ENCODE assay signal across 21 cellular contexts in the genomic region with DNA sequence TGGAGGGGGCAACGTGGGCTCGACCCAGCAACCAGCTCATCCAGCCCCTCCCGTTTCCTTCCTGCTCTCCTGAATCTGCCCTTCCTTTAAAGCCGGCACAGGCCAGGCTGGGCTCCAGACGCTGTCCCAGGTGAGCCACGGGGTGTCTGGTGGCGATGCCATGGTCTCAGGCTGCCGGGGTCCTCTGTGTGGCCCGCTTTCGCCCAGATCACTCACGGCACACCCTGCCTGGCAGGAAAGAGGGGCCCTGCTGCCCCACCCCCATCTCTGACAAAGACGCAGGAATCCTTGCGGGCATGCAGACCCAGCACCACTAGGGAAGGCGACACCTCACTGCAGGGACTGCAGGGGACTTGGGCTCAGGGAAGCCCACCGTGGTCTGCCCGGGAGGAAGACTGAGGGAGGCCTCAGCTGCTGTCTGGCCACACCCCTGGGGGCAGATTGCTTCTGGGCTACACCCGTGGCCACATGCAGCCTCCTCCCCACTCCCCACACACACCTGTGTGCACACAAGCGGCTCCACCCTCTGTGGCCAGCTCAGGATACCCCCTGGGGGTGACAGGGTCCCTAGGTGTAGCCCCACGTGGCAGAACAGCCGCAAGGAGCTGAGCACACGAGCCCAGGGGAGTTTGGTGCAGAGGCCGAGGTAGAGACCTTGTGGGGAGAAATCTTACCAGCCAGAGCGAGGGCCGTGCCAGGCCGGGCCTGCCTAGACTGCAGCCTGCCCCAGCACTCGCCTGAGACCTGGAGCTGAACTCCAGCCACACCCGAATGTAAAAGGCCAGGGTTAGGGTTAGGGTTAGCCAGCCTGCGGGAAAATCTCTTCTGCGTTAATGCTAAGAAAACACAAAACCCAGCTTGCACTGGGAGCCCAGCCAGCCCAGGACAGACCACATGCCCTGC.
A peak's percentile ranks its signal among the peaks of the same experiment; 100 is the strongest.
DNase-seq lines count a peak whose midpoint lies in the region; ATAC-seq, FAIRE-seq and TF ChIP-seq lines count a peak whose summit lies in the region.
"Had no signal": no experiment of that assay in that cellular context is flagged by ENCODE, and none has a peak within 500 bp of the region (broad histone marks: within the 10 kb centered on the region; RNA-seq: fewer than 3 reads in every experiment).

No MANE protein-coding gene starts in this region.

- CTCF ChIA-PET in activated naive CD4-positive, alpha-beta T cell treated with anti-CD3 and anti-CD28 coated beads, Interleukin-2, amount 10 ng/mL, durations not matched to agents 7 days and 5 days (lab: Charles Lee): no interaction called here
- CTCF ChIA-PET in activated naive CD4-positive, alpha-beta T cell treated with anti-CD3 and anti-CD28 coated beads for 36 hours (lab: Charles Lee): no interaction called here
- CTCF ChIA-PET in mammary epithelial cell (lab: Charles Lee; ENCODE audit: low non-redundant PET) (no interaction called here), HepG2 (lab: Yijun Ruan, JAX; ENCODE audit: low intra/inter-chr PET ratio, low total read pairs) (no interaction called here), PC-3 (lab: Charles Lee) (no interaction called here)

- no peak overlapping the region for H3K4me3 Mint-ChIP-seq in activated naive CD4-positive, alpha-beta T cell treated with anti-CD3 and anti-CD28 coated beads, Interleukin-2, amount 10 ng/mL, durations not matched to agents 7 days and 5 days
- no peak overlapping the region for H3K4me3 Mint-ChIP-seq in activated naive CD4-positive, alpha-beta T cell treated with anti-CD3 and anti-CD28 coated beads for 36 hours
- H3K4me3 Mint-ChIP-seq: activated naive CD8-positive, alpha-beta T cell treated with anti-CD3 and anti-CD28 coated beads, Interleukin-2, amount 50 U/mL, for 24 hours; CD8-positive, alpha-beta T cell; neural crest cell had no signal

- H3K36me3 ChIP-seq in mammary epithelial cell (ENCODE audit: insufficient read depth, low read length) (no peaks in the 10 kb centered on the region), HepG2 (replicated peaks in 1 of 2; ENCODE audit: control insufficient read depth in 1 of 2, insufficient read depth in 2 of 2, low read length in 2 of 2) (no peaks in the 10 kb centered on the region), upper lobe of left lung (no peaks in the 10 kb centered on the region), PC-3 (ENCODE audit: low read depth, low read length) (no peaks in the 10 kb centered on the region), testis (ENCODE audit: low read depth, missing control alignments) (no peaks in the 10 kb centered on the region)
- H3K36me3 ChIP-seq: gastrocnemius medialis, thoracic aorta had no signal

- TF ChIP-seq CTCF in mammary epithelial cell (conservative IDR thresholded peaks at IDR 0.05 in 1 of 2, IDR thresholded peaks at IDR 0.05 in 1 of 2; ENCODE audit: extremely low read depth in 1 of 2, insufficient read depth in 1 of 2, low read depth in 1 of 2, low read length in 2 of 2): no peak
- TF ChIP-seq CTCF in HepG2 (CRISPR knock-in tag; IDR thresholded peaks at IDR 0.05): no peak
- no peak for TF ChIP-seq CTCF in upper lobe of left lung (IDR thresholded peaks at IDR 0.05)
- TF ChIP-seq CTCF in PC-3 (conservative IDR thresholded peaks at IDR 0.05; ENCODE audit: low read depth, low read length): no peak
- no peak for TF ChIP-seq CTCF in testis (IDR thresholded peaks at IDR 0.05)

- in situ Hi-C loops in mammary epithelial cell (cut with MboI; ENCODE audit: low sequenced_read_pairs in 2 of 2) (no loop called here), HepG2 (cut with HindIII; ENCODE audit: extremely low pct_ligation_motif_present, low pct_unique_long_range_greater_than_20kb) (no loop called here)

- peaks cover 3% of the 10 kb centered on the region for H3K27me3 Mint-ChIP-seq in activated naive CD4-positive, alpha-beta T cell treated with anti-CD3 and anti-CD28 coated beads, Interleukin-2, amount 10 ng/mL, durations not matched to agents 7 days and 5 days
- H3K27me3 Mint-ChIP-seq in activated naive CD4-positive, alpha-beta T cell treated with anti-CD3 and anti-CD28 coated beads for 36 hours (ENCODE audit: low read depth): peaks cover 3% of the 10 kb centered on the region
- H3K27me3 Mint-ChIP-seq: activated naive CD8-positive, alpha-beta T cell treated with anti-CD3 and anti-CD28 coated beads, Interleukin-2, amount 50 U/mL, for 24 hours had no signal

- H2AFZ ChIP-seq in mammary epithelial cell (ENCODE audit: low read depth, low read length) (peak overlapping the region; percentile 90), HepG2 (ENCODE audit: low read length) (no peak overlapping the region), PC-3 (ENCODE audit: low read length) (no peak overlapping the region)

- H4K20me1 ChIP-seq in mammary epithelial cell (ENCODE audit: insufficient read depth, low read length): no peaks in the 10 kb centered on the region
- no peaks in the 10 kb centered on the region for H4K20me1 ChIP-seq in HepG2 (ENCODE audit: insufficient read depth, low read length)
- no peaks in the 10 kb centered on the region for H4K20me1 ChIP-seq in PC-3 (ENCODE audit: low read length)

- dilution Hi-C loops in mammary epithelial cell (cut with HindIII; ENCODE audit: low sequenced_read_pairs): loop anchor here (5.0 kb wide), 1 partner anchor 66 kb away; no protein-coding TSS in a partner anchor

- H3K4me2 ChIP-seq in mammary epithelial cell (ENCODE audit: insufficient read depth, low read depth, low read length): peak overlapping the region; percentile 35
- no peak overlapping the region for H3K4me2 ChIP-seq in HepG2 (ENCODE audit: low read depth, low read length)
- no peak overlapping the region for H3K4me2 ChIP-seq in PC-3 (ENCODE audit: low read length)

- peak; percentile 10 for DNase-seq in activated naive CD4-positive, alpha-beta T cell treated with anti-CD3 and anti-CD28 coated beads, Interleukin-2, amount 10 ng/mL, durations not matched to agents 7 days and 5 days
- DNase-seq in activated naive CD4-positive, alpha-beta T cell treated with anti-CD3 and anti-CD28 coated beads for 36 hours: no peak
- DNase-seq in mammary epithelial cell (peak; percentile 8), HepG2 (ENCODE audit: low spot score) (no peak), upper lobe of left lung (peak; percentile 20 to 52), OCI-M2 (lab: John Stamatoyannopoulos, UW; ENCODE audit: unreplicated experiment) (no peak), PC-3 (no peak), testis (no peak)
- DNase-seq: activated CD4-positive, CD25-positive, alpha-beta regulatory T cell; activated naive CD8-positive, alpha-beta T cell treated with anti-CD3 and anti-CD28 coated beads, Interleukin-2, amount 50 U/mL, for 24 hours; dermis blood vessel endothelial cell; DND-41; gastrocnemius medialis; midbrain; retina; T1000 had no signal

- no peak for TF ChIP-seq RAD21 in HepG2 (CRISPR knock-in tag; IDR thresholded peaks at IDR 0.05)

- ATAC-seq in HepG2 (peak; percentile 42), upper lobe of left lung (ENCODE audit: low FRiP score in 2 of 2) (peak in 1 of 2 donors; percentile 27), PC-3 (no peak)
- ATAC-seq: activated naive CD8-positive, alpha-beta T cell treated with anti-CD3 and anti-CD28 coated beads, Interleukin-2, amount 50 U/mL, for 24 hours; CD8-positive, alpha-beta T cell; gastrocnemius medialis; SK-N-SH treated with all-trans-retinoic acid at 6 μM for 48 hours had no signal

- no peak overlapping the region for H3K9ac ChIP-seq in mammary epithelial cell (ENCODE audit: insufficient read depth, low read length)
- H3K9ac ChIP-seq in HepG2 (ENCODE audit: insufficient read depth, low read depth, low read length): no peak overlapping the region
- H3K9ac ChIP-seq in PC-3 (ENCODE audit: low read length): no peak overlapping the region

- peaks cover 10% of the 10 kb centered on the region for H3K9me3 Mint-ChIP-seq in activated naive CD4-positive, alpha-beta T cell treated with anti-CD3 and anti-CD28 coated beads, Interleukin-2, amount 10 ng/mL, durations not matched to agents 7 days and 5 days
- H3K9me3 Mint-ChIP-seq in activated naive CD4-positive, alpha-beta T cell treated with anti-CD3 and anti-CD28 coated beads for 36 hours: peaks cover 7% of the 10 kb centered on the region

- H3K27me3 ChIP-seq in mammary epithelial cell (ENCODE audit: insufficient read depth, low read length) (no peaks in the 10 kb centered on the region), HepG2 (ENCODE audit: control insufficient read depth in 1 of 2, insufficient read depth in 2 of 2, low read length in 2 of 2) (peaks cover 15 to 63% of the 10 kb centered on the region in 2 experiments), upper lobe of left lung (no peaks in the 10 kb centered on the region), PC-3 (ENCODE audit: low read length) (no peaks in the 10 kb centered on the region), testis (no peaks in the 10 kb centered on the region)
- H3K27me3 ChIP-seq: gastrocnemius medialis had no signal

- H3K27ac ChIP-seq in mammary epithelial cell (ENCODE audit: insufficient read depth, low read depth, low read length) (no peak overlapping the region), HepG2 (ENCODE audit: extremely low read length, insufficient read depth, low read length) (no peak overlapping the region), upper lobe of left lung (no peak overlapping the region), PC-3 (ENCODE audit: low read length) (no peak overlapping the region), testis (no peak overlapping the region)
- H3K27ac ChIP-seq: gastrocnemius medialis, thoracic aorta had no signal

- H3K9me3 ChIP-seq in mammary epithelial cell (replicated peaks; ENCODE audit: insufficient read depth, low read length): peaks cover 13% of the 10 kb centered on the region
- peaks cover 6% of the 10 kb centered on the region for H3K9me3 ChIP-seq in HepG2 (ENCODE audit: low read length)
- no peaks in the 10 kb centered on the region for H3K9me3 ChIP-seq in upper lobe of left lung
- no peaks in the 10 kb centered on the region for H3K9me3 ChIP-seq in PC-3 (ENCODE audit: low read length)
- H3K9me3 ChIP-seq in testis: no peaks in the 10 kb centered on the region
- H3K9me3 ChIP-seq: gastrocnemius medialis, thoracic aorta had no signal

- H3K4me3 ChIP-seq in mammary epithelial cell (replicated peaks in 1 of 3; ENCODE audit: insufficient read depth in 1 of 3, low read depth in 2 of 3, low read length in 3 of 3) (no peak overlapping the region), HepG2 (replicated peaks in 1 of 3; ENCODE audit: insufficient read depth in 1 of 3, low read depth in 2 of 3, low read length in 3 of 3) (no peak overlapping the region), upper lobe of left lung (no peak overlapping the region), PC-3 (ENCODE audit: low read length) (no peak overlapping the region), testis (no peak overlapping the region)
- H3K4me3 ChIP-seq: gastrocnemius medialis, thoracic aorta had no signal

- H3K4me1 Mint-ChIP-seq in activated naive CD4-positive, alpha-beta T cell treated with anti-CD3 and anti-CD28 coated beads, Interleukin-2, amount 10 ng/mL, durations not matched to agents 7 days and 5 days: no peaks in the 10 kb centered on the region
- no peaks in the 10 kb centered on the region for H3K4me1 Mint-ChIP-seq in activated naive CD4-positive, alpha-beta T cell treated with anti-CD3 and anti-CD28 coated beads for 36 hours (ENCODE audit: low read depth)

- intact Hi-C loops in activated naive CD4-positive, alpha-beta T cell treated with anti-CD3 and anti-CD28 coated beads for 36 hours (cut with micrococcal nuclease): no loop called here
- intact Hi-C loops in mammary epithelial cell (cut with micrococcal nuclease) (no loop called here), HepG2 (cut with micrococcal nuclease; ENCODE audit: unreplicated experiment) (no loop called here), PC-3 (cut with micrococcal nuclease) (no loop called here), testis (cut with DNase I; ENCODE audit: low total_unique reads) (no loop called here)

- TF ChIP-seq POLR2A in HepG2 (IDR thresholded peaks at IDR 0.05; ENCODE audit: insufficient read depth in 1 of 2, low read depth in 2 of 2, low read length in 2 of 2) (no peak), upper lobe of left lung (IDR thresholded peaks at IDR 0.05) (no peak), testis (IDR thresholded peaks at IDR 0.05) (no peak)

- no peak overlapping the region for H3K27ac Mint-ChIP-seq in activated naive CD4-positive, alpha-beta T cell treated with anti-CD3 and anti-CD28 coated beads, Interleukin-2, amount 10 ng/mL, durations not matched to agents 7 days and 5 days
- H3K27ac Mint-ChIP-seq in activated naive CD4-positive, alpha-beta T cell treated with anti-CD3 and anti-CD28 coated beads for 36 hours: no peak overlapping the region
- H3K27ac Mint-ChIP-seq: activated naive CD8-positive, alpha-beta T cell treated with anti-CD3 and anti-CD28 coated beads, Interleukin-2, amount 50 U/mL, for 24 hours; activated T-helper 2 cell treated with anti-CD3 and anti-CD28 coated beads, Interferon-gamma antibody, Interleukin-2, Interleukin-4, amounts not matched to agents 10 μg/mL and 5 μg/mL and 100 μg/mL, durations not matched to agents 14 hours and 24 hours and 36 hours; CD8-positive, alpha-beta T cell had no signal

- peaks cover 2% of the 10 kb centered on the region for H3K36me3 Mint-ChIP-seq in activated naive CD4-positive, alpha-beta T cell treated with anti-CD3 and anti-CD28 coated beads, Interleukin-2, amount 10 ng/mL, durations not matched to agents 7 days and 5 days
- no peaks in the 10 kb centered on the region for H3K36me3 Mint-ChIP-seq in activated naive CD4-positive, alpha-beta T cell treated with anti-CD3 and anti-CD28 coated beads for 36 hours (ENCODE audit: low read depth)
- H3K36me3 Mint-ChIP-seq: CD8-positive, alpha-beta T cell had no signal

- H3K79me2 ChIP-seq in mammary epithelial cell (ENCODE audit: insufficient read depth, low read length): no peaks in the 10 kb centered on the region
- H3K79me2 ChIP-seq in HepG2 (ENCODE audit: insufficient read depth, low read length): no peaks in the 10 kb centered on the region
- no peaks in the 10 kb centered on the region for H3K79me2 ChIP-seq in PC-3 (ENCODE audit: low read length)

- H3K4me1 ChIP-seq in mammary epithelial cell (ENCODE audit: insufficient read depth, low read length) (peaks cover 13% of the 10 kb centered on the region), HepG2 (ENCODE audit: insufficient read depth, low read length) (no peaks in the 10 kb centered on the region), upper lobe of left lung (peaks cover 0 to 8% (median 0%) of the 10 kb centered on the region in 4 donors), PC-3 (ENCODE audit: insufficient read depth, low read length) (no peaks in the 10 kb centered on the region), testis (no peaks in the 10 kb centered on the region)

- BruUV-seq in mammary epithelial cell (replicated peaks; lab: Mats Ljungman, UMichigan) (no TSS peak), HepG2 (replicated peaks; lab: Mats Ljungman, UMichigan) (no TSS peak), PC-3 (replicated peaks; lab: Mats Ljungman, UMichigan) (no TSS peak)

- no peak for FAIRE-seq in HepG2 (lab: Jason Lieb, UNC)

- WGBS in mammary epithelial cell (ENCODE audit: low coverage, missing lambda C conversion rate): 57% methylated on average over 26 of the region's 29 CpGs
- 20% methylated on average over 12 of the region's 29 CpGs for WGBS in HepG2 (ENCODE audit: low lambda C conversion rate)
- 53 to 76% methylated on average over 19 to 20 of the region's 29 CpGs for WGBS in upper lobe of left lung, 2 donors
- 79 to 92% methylated on average over 10 to 29 of the region's 29 CpGs for WGBS in testis, 2 donors

- TF ChIP-seq EP300 in HepG2 (IDR thresholded peaks at IDR 0.05; ENCODE audit: low read depth in 2 of 2, low read length in 2 of 2) (no peak), HepG2 (CRISPR knock-in tag; IDR thresholded peaks at IDR 0.05; ENCODE audit: borderline replicate concordance) (no peak), upper lobe of left lung (IDR thresholded peaks at IDR 0.05) (no peak)

- POLR2A ChIA-PET in HepG2 (lab: Yijun Ruan, JAX): no interaction called here
- POLR2A ChIA-PET in PC-3 (lab: Charles Lee; ENCODE audit: unreplicated experiment): no interaction called here

- H3F3A ChIP-seq in PC-3 (ENCODE audit: low read length, unreplicated experiment): no peaks in the 10 kb centered on the region

- no peaks in the 10 kb centered on the region for H3K9me2 ChIP-seq in PC-3 (replicated peaks; ENCODE audit: low read length)

Comparison
In these comparisons a context has a peak if more than half of its experiments do, and no peak if none do; other contexts are left out.
1. DNase-seq: peak in activated naive CD4-positive, alpha-beta T cell treated with anti-CD3 and anti-CD28 coated beads, Interleukin-2, amount 10 ng/mL, durations not matched to agents 7 days and 5 days (single experiment), mammary epithelial cell (single experiment) and upper lobe of left lung (2 of 2); none in activated naive CD4-positive, alpha-beta T cell treated with anti-CD3 and anti-CD28 coated beads for 36 hours (single experiment), HepG2 (single experiment), OCI-M2 (single experiment), PC-3 (single experiment) and testis (single experiment).